In genomic region chr10:14536269-14536903, GRCh38 we compare ENCODE assay signal across 18 cellular contexts.
DNase-seq lines count a peak whose midpoint lies in the region; ATAC-seq and TF ChIP-seq lines count a peak whose summit lies in the region.
"Had no signal": no experiment of that assay in that cellular context is flagged by ENCODE, and none has a peak within 500 bp of the region (broad histone marks: within the 10 kb centered on the region; RNA-seq: fewer than 3 reads in every experiment).

No MANE protein-coding gene starts in this region.

- H3K9me3 ChIP-seq in adipocyte (ENCODE audit: control insufficient read depth, low read length) (no peaks in the 10 kb centered on the region), stomach (no peaks in the 10 kb centered on the region), Karpas-422 (ENCODE audit: low read length) (no peaks in the 10 kb centered on the region)
- H3K9me3 ChIP-seq: HAP-1 had no signal

- ATAC-seq in left lobe of liver: peak; percentile 52

- peaks cover 62% of the 10 kb centered on the region for H3K36me3 Mint-ChIP-seq in activated CD4-positive, alpha-beta T cell treated with anti-CD3 and anti-CD28 coated beads, Interleukin-2, amount 10 ng/mL, durations not matched to agents 24 days and 14 days (ENCODE audit: low read depth)

- H2AFZ ChIP-seq in Karpas-422 (ENCODE audit: low read length): no peak overlapping the region
- H2AFZ ChIP-seq: parathyroid adenoma had no signal

- peak overlapping the region; percentile 15 for H3K27ac Mint-ChIP-seq in activated CD4-positive, alpha-beta T cell treated with anti-CD3 and anti-CD28 coated beads, Interleukin-2, amount 10 ng/mL, durations not matched to agents 24 days and 14 days
- H3K27ac Mint-ChIP-seq: B cell, endodermal cell, type B pancreatic cell had no signal

- peaks cover 14% of the 10 kb centered on the region for H3K4me1 ChIP-seq in adipocyte (ENCODE audit: control insufficient read depth, insufficient read depth, low read length)
- H3K4me1 ChIP-seq in stomach: peaks cover 45 to 88% (median 52%) of the 10 kb centered on the region in 4 donors
- H3K4me1 ChIP-seq in Karpas-422 (ENCODE audit: low read length): no peaks in the 10 kb centered on the region
- H3K4me1 ChIP-seq: parathyroid adenoma had no signal

- no peak overlapping the region for H3K4me3 Mint-ChIP-seq in activated CD4-positive, alpha-beta T cell treated with anti-CD3 and anti-CD28 coated beads, Interleukin-2, amount 10 ng/mL, durations not matched to agents 24 days and 14 days
- H3K4me3 Mint-ChIP-seq: activated naive CD4-positive, alpha-beta T cell treated with anti-CD3 and anti-CD28 coated beads for 36 hours; B cell; endodermal cell; type B pancreatic cell had no signal

- no peak for DNase-seq in activated CD4-positive, alpha-beta T cell treated with anti-CD3 and anti-CD28 coated beads, Interleukin-2, amount 10 ng/mL, durations not matched to agents 24 days and 14 days
- no peak for DNase-seq in activated CD4-positive, alpha-beta T cell treated with anti-CD3 and anti-CD28 coated beads for 1 hour
- DNase-seq in adipocyte (ENCODE audit: low read depth) (no peak), left lobe of liver (ENCODE audit: low spot score) (no peak), stomach (no peak), Karpas-422 (no peak), activated gamma-delta T cell treated with Interleukin-2 at 50 U/mL for 16 hours (no peak), COR-L47 (lab: John Stamatoyannopoulos, UW) (no peak)
- DNase-seq: NCI-H1105, NCI-H2107 had no signal

- peak overlapping the region; percentile 20 to 56 (median 42) for H3K27ac ChIP-seq in stomach
- H3K27ac ChIP-seq in Karpas-422 (ENCODE audit: low read length): no peak overlapping the region
- H3K27ac ChIP-seq: 22Rv1, parathyroid adenoma, VCaP had no signal

- no peaks in the 10 kb centered on the region for H3K36me3 ChIP-seq in adipocyte (ENCODE audit: control insufficient read depth, insufficient read depth, low read length, severe bottlenecking)
- H3K36me3 ChIP-seq in stomach: peaks cover 13 to 61% (median 32%) of the 10 kb centered on the region in 4 donors
- no peaks in the 10 kb centered on the region for H3K36me3 ChIP-seq in Karpas-422 (ENCODE audit: insufficient read depth, low read length)
- H3K36me3 ChIP-seq: HAP-1 had no signal

- intact Hi-C loops in activated CD4-positive, alpha-beta T cell treated with anti-CD3 and anti-CD28 coated beads, Interleukin-2, amount 10 ng/mL, durations not matched to agents 24 days and 14 days (cut with micrococcal nuclease): loop anchor here (2.0 to 5.0 kb wide), 2 partner anchors 34 to 302 kb away; partner anchors contain the start of genes CDNF, HSPA14 and MSANTD7
- intact Hi-C loops in stomach (cut with DNase I; ENCODE audit: low total_unique reads): loop anchor here (10.0 kb wide), 1 partner anchor 288 kb away; no protein-coding TSS in a partner anchor

- 58 to 66% (median 62%) methylated on average over 13 of the region's 13 CpGs for WGBS in stomach, 5 donors

- H3K27me3 Mint-ChIP-seq in activated CD4-positive, alpha-beta T cell treated with anti-CD3 and anti-CD28 coated beads, Interleukin-2, amount 10 ng/mL, durations not matched to agents 24 days and 14 days: no peaks in the 10 kb centered on the region
- H3K27me3 Mint-ChIP-seq: B cell, type B pancreatic cell had no signal

- H3K9me3 Mint-ChIP-seq in activated CD4-positive, alpha-beta T cell treated with anti-CD3 and anti-CD28 coated beads, Interleukin-2, amount 10 ng/mL, durations not matched to agents 24 days and 14 days: no peaks in the 10 kb centered on the region
- H3K9me3 Mint-ChIP-seq: activated naive CD4-positive, alpha-beta T cell treated with anti-CD3 and anti-CD28 coated beads for 36 hours; endodermal cell; type B pancreatic cell had no signal

- H4K20me1 ChIP-seq in Karpas-422 (ENCODE audit: insufficient read depth, low read depth, low read length): no peaks in the 10 kb centered on the region

- H3K9me2 ChIP-seq in Karpas-422 (replicated peaks; ENCODE audit: insufficient read depth, low read length): no peaks in the 10 kb centered on the region

- no peak for TF ChIP-seq EP300 in stomach (IDR thresholded peaks at IDR 0.05)

- no peak for TF ChIP-seq CTCF in stomach (IDR thresholded peaks at IDR 0.05)

- TF ChIP-seq POLR2A in stomach (IDR thresholded peaks at IDR 0.05): no peak

- H3K4me3 ChIP-seq in adipocyte (ENCODE audit: low read length): peak overlapping the region; percentile 7
- no peak overlapping the region for H3K4me3 ChIP-seq in stomach
- no peak overlapping the region for H3K4me3 ChIP-seq in Karpas-422 (ENCODE audit: low read length)
- H3K4me3 ChIP-seq: HAP-1 had no signal

- H3K27me3 ChIP-seq in adipocyte (replicated peaks; ENCODE audit: control insufficient read depth, insufficient read depth, low read length) (peaks cover 3% of the 10 kb centered on the region), stomach (no peaks in the 10 kb centered on the region), Karpas-422 (ENCODE audit: low read length) (no peaks in the 10 kb centered on the region)

- H3K4me2 ChIP-seq in Karpas-422 (ENCODE audit: low read depth, low read length, poor library complexity, severe bottlenecking): no peak overlapping the region

- H3K4me1 Mint-ChIP-seq in activated CD4-positive, alpha-beta T cell treated with anti-CD3 and anti-CD28 coated beads, Interleukin-2, amount 10 ng/mL, durations not matched to agents 24 days and 14 days: peaks cover 64% of the 10 kb centered on the region

- H3K79me2 ChIP-seq in Karpas-422 (ENCODE audit: low read length): peaks cover 84% of the 10 kb centered on the region

- H3K9ac ChIP-seq in adipocyte (ENCODE audit: low read length): no peak overlapping the region
- no peak overlapping the region for H3K9ac ChIP-seq in Karpas-422 (ENCODE audit: low read length)
- H3K9ac ChIP-seq: parathyroid adenoma had no signal
